Comparison of ENCODE assay signal across 12 cellular contexts in the genomic region with DNA sequence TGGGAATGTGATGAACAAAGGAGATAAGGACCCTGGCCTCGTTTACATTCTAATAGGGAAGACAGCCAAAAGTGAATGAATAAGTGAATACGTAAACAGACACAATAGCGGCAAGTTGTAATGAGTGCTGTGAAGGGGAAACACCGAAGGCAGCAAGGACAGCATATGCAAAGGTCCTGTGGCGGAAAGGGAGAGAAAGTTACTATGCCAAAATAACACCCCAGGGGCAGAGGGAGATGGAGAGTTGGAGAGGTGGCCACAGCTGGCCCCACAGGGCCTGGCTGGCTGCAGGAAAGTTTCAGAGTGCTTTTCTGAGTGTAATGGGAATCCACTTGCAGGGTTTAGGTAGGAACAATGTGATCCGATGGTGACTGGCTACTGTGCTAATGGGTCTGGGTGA.
DNase-seq lines count a peak whose midpoint lies in the region; ATAC-seq, FAIRE-seq and TF ChIP-seq lines count a peak whose summit lies in the region.
"Had no signal": no experiment of that assay in that cellular context is flagged by ENCODE, and none has a peak within 500 bp of the region (broad histone marks: within the 10 kb centered on the region; RNA-seq: fewer than 3 reads in every experiment).

No MANE protein-coding gene starts in this region.

- no peak for TF ChIP-seq EP300 in tibial nerve (IDR thresholded peaks at IDR 0.05)

- H3K27me3 ChIP-seq in bronchial epithelial cell (ENCODE audit: control insufficient read depth, insufficient read depth, low read length) = no peaks in the 10 kb centered on the region
- no peaks in the 10 kb centered on the region for H3K27me3 ChIP-seq in tibial nerve
- H3K27me3 ChIP-seq in mesendoderm (ENCODE audit: insufficient read depth, low read length, poor library complexity) = no peaks in the 10 kb centered on the region

- no peak overlapping the region for H3K23ac ChIP-seq in mesendoderm (ENCODE audit: low read length)

- H3K4me1 Mint-ChIP-seq in natural killer cell treated with Interleukin-12 subunit alpha and Interleukin-12 subunit beta and Interleukin-15 and Interleukin-18, amount 100 ng/mL, for 72 hours (ENCODE audit: low read depth in 2 of 2) = peaks cover 59 to 61% of the 10 kb centered on the region in 2 donors
- H3K4me1 Mint-ChIP-seq in natural killer cell (peaks cover 82 to 89% of the 10 kb centered on the region in 2 donors), neural crest cell (peaks cover 75% of the 10 kb centered on the region)

- H2BK15ac ChIP-seq in mesendoderm (replicated peaks; ENCODE audit: low read depth) = no peak overlapping the region

- H2BK5ac ChIP-seq in mesendoderm (ENCODE audit: low read length) = no peak overlapping the region

- H3K9me3 Mint-ChIP-seq in natural killer cell treated with Interleukin-12 subunit alpha and Interleukin-12 subunit beta and Interleukin-15 and Interleukin-18, amount 100 ng/mL, for 72 hours = no peaks in the 10 kb centered on the region
- no peaks in the 10 kb centered on the region for H3K9me3 Mint-ChIP-seq in natural killer cell
- no peaks in the 10 kb centered on the region for H3K9me3 Mint-ChIP-seq in neural crest cell

- TF ChIP-seq CTCF in natural killer cell (IDR thresholded peaks at IDR 0.05) = no peak
- TF ChIP-seq CTCF in bronchial epithelial cell (IDR thresholded peaks at IDR 0.05; ENCODE audit: insufficient read depth, low read length, severe bottlenecking) = no peak
- TF ChIP-seq CTCF in neural crest cell (conservative IDR thresholded peaks at IDR 0.05) = no peak
- no peak for TF ChIP-seq CTCF in tibial nerve (IDR thresholded peaks at IDR 0.05)

- no peak overlapping the region for H2BK120ac ChIP-seq in mesendoderm (ENCODE audit: low read depth, low read length)

- intact Hi-C loops in natural killer cell (cut with micrococcal nuclease) = no loop called here

- no peak overlapping the region for H2AK5ac ChIP-seq in mesendoderm (ENCODE audit: low read length)

- no peak for DNase-seq in natural killer cell treated with Interleukin-12 subunit alpha and Interleukin-12 subunit beta and Interleukin-15 and Interleukin-18, amount 100 ng/mL, for 72 hours (ENCODE audit: low spot score)
- DNase-seq in natural killer cell (no peak), bronchial epithelial cell (ENCODE audit: low read depth) (no peak), neural crest cell (ENCODE audit: low read depth, low spot score) (no peak), tibial nerve (ENCODE audit: low spot score in 2 of 2) (no peak), left lobe of liver (ENCODE audit: low spot score) (no peak), mesendoderm (no peak)
- DNase-seq: DMS53; NCI-H187 treated with DMSO at 0.1 percent for 48 hours; NCI-H2171; NK-92 treated with Interleukin-12 subunit alpha and Interleukin-12 subunit beta, amount 100 ng/mL, for 24 hours had no signal

- 91 to 94% methylated on average over 6 of the region's 6 CpGs for WGBS in tibial nerve, 2 donors
- no CpG with 5 or more reads among the region's 6 CpGs for WGBS in mesendoderm (ENCODE audit: extremely low coverage, insufficient coverage, low lambda C conversion rate)

- no peak overlapping the region for H3K56ac ChIP-seq in mesendoderm (ENCODE audit: low read length)

- H3K9ac ChIP-seq in mesendoderm (ENCODE audit: low read length) = no peak overlapping the region
- H3K9ac ChIP-seq: KMS-11 had no signal

- no peak overlapping the region for H3K27ac ChIP-seq in tibial nerve
- H3K27ac ChIP-seq in mesendoderm (ENCODE audit: low read depth, low read length) = no peak overlapping the region
- H3K27ac ChIP-seq: KMS-11 had no signal

- ATAC-seq in natural killer cell treated with Interleukin-12 subunit alpha and Interleukin-12 subunit beta and Interleukin-15 and Interleukin-18, amount 100 ng/mL, for 72 hours = no peak
- ATAC-seq in natural killer cell (no peak), left lobe of liver (no peak)

- no peak overlapping the region for H3K4ac ChIP-seq in mesendoderm (ENCODE audit: low read depth, low read length)

- H3K4me1 ChIP-seq in tibial nerve = peaks cover 0 to 73% (median 41%) of the 10 kb centered on the region in 4 donors
- peaks cover 17% of the 10 kb centered on the region for H3K4me1 ChIP-seq in mesendoderm (ENCODE audit: control insufficient read depth, low read depth, low read length)

- TF ChIP-seq POLR2A in tibial nerve (IDR thresholded peaks at IDR 0.05) = no peak

- no peaks in the 10 kb centered on the region for H3K79me1 ChIP-seq in mesendoderm (ENCODE audit: low read length)

- H3K36me3 Mint-ChIP-seq in natural killer cell treated with Interleukin-12 subunit alpha and Interleukin-12 subunit beta and Interleukin-15 and Interleukin-18, amount 100 ng/mL, for 72 hours = no peaks in the 10 kb centered on the region
- H3K36me3 Mint-ChIP-seq in natural killer cell (no peaks in the 10 kb centered on the region), neural crest cell (ENCODE audit: low read depth) (no peaks in the 10 kb centered on the region)

- no peaks in the 10 kb centered on the region for H3K9me3 ChIP-seq in tibial nerve

- H4K8ac ChIP-seq in mesendoderm (ENCODE audit: low read depth, low read length) = no peak overlapping the region

- peak; percentile 23 for FAIRE-seq in bronchial epithelial cell (lab: Jason Lieb, UNC)

- H3K36me3 ChIP-seq in bronchial epithelial cell (ENCODE audit: control insufficient read depth, insufficient read depth, low read length) (no peaks in the 10 kb centered on the region), tibial nerve (no peaks in the 10 kb centered on the region), mesendoderm (ENCODE audit: control insufficient read depth, insufficient read depth, low read length) (no peaks in the 10 kb centered on the region)

- no peak overlapping the region for H3K4me3 ChIP-seq in bronchial epithelial cell (ENCODE audit: low read depth, low read length)
- H3K4me3 ChIP-seq in tibial nerve = no peak overlapping the region
- H3K4me3 ChIP-seq in mesendoderm (ENCODE audit: low read length) = no peak overlapping the region

- H4K5ac ChIP-seq in mesendoderm (ENCODE audit: low read length) = no peak overlapping the region

- H3K27ac Mint-ChIP-seq in natural killer cell treated with Interleukin-12 subunit alpha and Interleukin-12 subunit beta and Interleukin-15 and Interleukin-18, amount 100 ng/mL, for 72 hours = peak overlapping the region; percentile 3 to 85
- peak overlapping the region in 1 of 2 donors; percentile 51 for H3K27ac Mint-ChIP-seq in natural killer cell
- H3K27ac Mint-ChIP-seq in neural crest cell (ENCODE audit: unreplicated experiment) = peak overlapping the region; percentile 52

- no peaks in the 10 kb centered on the region for H3K27me3 Mint-ChIP-seq in natural killer cell treated with Interleukin-12 subunit alpha and Interleukin-12 subunit beta and Interleukin-15 and Interleukin-18, amount 100 ng/mL, for 72 hours
- H3K27me3 Mint-ChIP-seq in natural killer cell (ENCODE audit: low read depth in 2 of 2) = no peaks in the 10 kb centered on the region
- H3K27me3 Mint-ChIP-seq in neural crest cell (ENCODE audit: low read depth) = peaks cover 17% of the 10 kb centered on the region

- H3K79me2 ChIP-seq in mesendoderm (ENCODE audit: control insufficient read depth, insufficient read depth, low read length) = no peaks in the 10 kb centered on the region

- H3K18ac ChIP-seq in mesendoderm (ENCODE audit: low read length) = no peak overlapping the region

- H3K4me2 ChIP-seq in mesendoderm (ENCODE audit: low read length) = no peak overlapping the region
- H3K4me2 ChIP-seq: KMS-11 had no signal

- H3K4me3 Mint-ChIP-seq in natural killer cell treated with Interleukin-12 subunit alpha and Interleukin-12 subunit beta and Interleukin-15 and Interleukin-18, amount 100 ng/mL, for 72 hours = no peak overlapping the region
- H3K4me3 Mint-ChIP-seq in natural killer cell = no peak overlapping the region
- no peak overlapping the region for H3K4me3 Mint-ChIP-seq in neural crest cell
